Comparison of ENCODE assay signal across 22 cellular contexts in the genomic region with DNA sequence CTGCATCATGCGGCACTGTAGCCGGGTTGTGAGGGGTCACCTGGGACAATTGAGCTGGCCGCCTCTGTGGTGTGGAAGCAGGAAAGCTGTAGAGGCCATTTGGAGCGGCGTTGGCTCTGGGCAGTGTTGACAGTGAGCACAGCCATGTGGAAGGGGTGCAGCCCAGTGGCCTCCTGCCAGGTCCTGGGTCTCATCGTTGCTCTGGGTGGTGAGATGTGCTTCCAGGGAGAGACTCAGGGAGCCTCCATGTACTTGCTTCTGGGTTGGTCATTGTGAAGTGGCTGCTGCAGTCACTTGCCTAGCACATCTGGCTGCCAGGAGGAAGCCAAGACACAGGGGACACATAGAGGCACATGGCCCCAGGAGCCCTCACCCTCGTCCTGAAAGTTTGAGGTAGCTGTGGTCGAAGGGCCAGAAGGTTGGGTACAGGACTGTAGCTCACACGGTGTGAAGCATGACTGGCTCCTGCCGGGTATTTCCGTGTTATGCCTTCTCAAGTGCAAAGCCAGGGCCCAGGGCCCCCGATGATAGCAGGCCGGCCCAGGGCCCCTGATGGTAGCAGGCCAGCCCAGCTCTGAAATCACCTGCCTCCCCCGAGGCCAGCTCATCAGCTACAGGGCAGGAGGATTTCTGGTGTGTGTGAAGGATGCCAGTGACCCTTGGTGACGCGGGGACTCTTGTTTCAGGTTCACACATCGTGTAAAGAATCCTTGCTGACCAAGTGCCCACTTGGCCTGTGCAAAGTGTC.
DNase-seq lines count a peak whose midpoint lies in the region; ATAC-seq and TF ChIP-seq lines count a peak whose summit lies in the region.
"Had no signal": no experiment of that assay in that cellular context is flagged by ENCODE, and none has a peak within 500 bp of the region (broad histone marks: within the 10 kb centered on the region; RNA-seq: fewer than 3 reads in every experiment).

No MANE protein-coding gene starts in this region.

- TF ChIP-seq POLR2A in spleen (IDR thresholded peaks at IDR 0.05): no peak

- H3K9me3 Mint-ChIP-seq in activated B cell treated with CpG ODN at 0.5 μM for 24 hours: no peaks in the 10 kb centered on the region
- H3K9me3 Mint-ChIP-seq in stimulated activated naive CD8-positive, alpha-beta T cell treated with anti-CD3 and anti-CD28 coated beads, Interleukin-15, amount 100 ng/mL, for 72 hours: no peaks in the 10 kb centered on the region
- H3K9me3 Mint-ChIP-seq: dendritic cell treated with granulocyte-macrophage colony-stimulating factor and Interleukin-4, amounts not matched to agents 40 ng/mL and 50 ng/mL, for 4 days; neural crest cell had no signal

- H3K27ac Mint-ChIP-seq in activated B cell treated with CpG ODN at 0.5 μM for 24 hours: peak overlapping the region; percentile 41
- H3K27ac Mint-ChIP-seq in stimulated activated naive CD8-positive, alpha-beta T cell treated with anti-CD3 and anti-CD28 coated beads, Interleukin-15, amount 100 ng/mL, for 72 hours: peak overlapping the region in 1 of 2 donors; percentile 65
- H3K27ac Mint-ChIP-seq: dendritic cell treated with granulocyte-macrophage colony-stimulating factor and Interleukin-4, amounts not matched to agents 40 ng/mL and 50 ng/mL, for 4 days had no signal

- H3K4me1 ChIP-seq in right atrium auricular region (peaks cover 0 to 29% of the 10 kb centered on the region in 2 donors), spleen (peaks cover 0 to 22% (median 7%) of the 10 kb centered on the region in 6 donors)
- H3K4me1 ChIP-seq: Caco-2 had no signal

- no peaks in the 10 kb centered on the region for H3K27me3 Mint-ChIP-seq in activated B cell treated with CpG ODN at 0.5 μM for 24 hours
- no peaks in the 10 kb centered on the region for H3K27me3 Mint-ChIP-seq in stimulated activated naive CD8-positive, alpha-beta T cell treated with anti-CD3 and anti-CD28 coated beads, Interleukin-15, amount 100 ng/mL, for 72 hours
- H3K27me3 Mint-ChIP-seq: dendritic cell treated with granulocyte-macrophage colony-stimulating factor and Interleukin-4, amounts not matched to agents 40 ng/mL and 50 ng/mL, for 4 days had no signal

- H3K27me3 ChIP-seq in right atrium auricular region (no peaks in the 10 kb centered on the region), spleen (replicated peaks in 1 of 7) (no peaks in the 10 kb centered on the region)
- H3K27me3 ChIP-seq: brain microvascular endothelial cell, hepatocyte, thyroid gland had no signal

- intact Hi-C loops in activated B cell treated with CpG ODN at 0.5 μM for 24 hours (cut with micrococcal nuclease) (no loop called here), spleen (cut with DNase I; ENCODE audit: low total_unique reads) (no loop called here)

- H3K9me3 ChIP-seq in right atrium auricular region: no peaks in the 10 kb centered on the region
- H3K9me3 ChIP-seq in spleen: no peaks in the 10 kb centered on the region
- H3K9me3 ChIP-seq: Caco-2, thyroid gland had no signal

- POLR2A ChIA-PET in activated B cell treated with CpG ODN at 0.5 μM for 24 hours (lab: Charles Lee): interaction anchor here (1.4 kb wide), 1 partner anchor 18 kb away, joined by 5 read pairs; no protein-coding TSS in a partner anchor

- no peak overlapping the region for H3K4me3 ChIP-seq in right atrium auricular region
- H3K4me3 ChIP-seq in spleen: no peak overlapping the region
- H3K4me3 ChIP-seq: hepatocyte, thyroid gland had no signal

- peaks cover 29% of the 10 kb centered on the region for H3K4me1 Mint-ChIP-seq in activated B cell treated with CpG ODN at 0.5 μM for 24 hours
- H3K4me1 Mint-ChIP-seq in stimulated activated naive CD8-positive, alpha-beta T cell treated with anti-CD3 and anti-CD28 coated beads, Interleukin-15, amount 100 ng/mL, for 72 hours: peaks cover 44% of the 10 kb centered on the region
- H3K4me1 Mint-ChIP-seq: neural crest cell had no signal

- peak; percentile 17 for DNase-seq in activated CD4-positive, CD25-positive, alpha-beta regulatory T cell treated with anti-CD3 and anti-CD28 coated beads, Interleukin-2, amount 50 U/mL, for 72 hours
- DNase-seq in activated CD4-positive, CD25-positive, alpha-beta regulatory T cell (lab: John Stamatoyannopoulos, UW): no peak
- DNase-seq in activated B cell treated with CpG ODN at 0.5 μM for 24 hours (peak; percentile 9), right atrium auricular region (ENCODE audit: low spot score) (no peak), spleen (peak; percentile 50), NCI-H187 treated with DMSO at 0.1 percent for 48 hours (lab: John Stamatoyannopoulos, UW) (no peak), SHP77 (lab: John Stamatoyannopoulos, UW) (no peak)
- DNase-seq in stimulated activated naive CD8-positive, alpha-beta T cell treated with anti-CD3 and anti-CD28 coated beads, Interleukin-15, amount 100 ng/mL, for 72 hours: no peak
- DNase-seq: activated CD4-positive, alpha-beta T cell treated with anti-CD3 and anti-CD28 coated beads for 4 hours; AML-193; brain microvascular endothelial cell; Caco-2; KG1; mesendoderm; NCI-H2029; NCI-H446 treated with DMSO at 0.1 percent for 48 hours; NK-92 treated with Interleukin-12 subunit alpha and Interleukin-12 subunit beta, amount 100 ng/mL, for 24 hours had no signal

- CTCF ChIA-PET in activated B cell treated with CpG ODN at 0.5 μM for 24 hours (lab: Charles Lee): interaction anchor here (2.7 kb wide), 1 partner anchor 33 kb away, joined by 12 read pairs; no protein-coding TSS in a partner anchor

- 88 to 95% (median 93%) methylated on average over 16 to 17 of the region's 17 CpGs for WGBS in spleen, 5 donors

- H3K4me3 Mint-ChIP-seq in activated B cell treated with CpG ODN at 0.5 μM for 24 hours: no peak overlapping the region
- no peak overlapping the region for H3K4me3 Mint-ChIP-seq in stimulated activated naive CD8-positive, alpha-beta T cell treated with anti-CD3 and anti-CD28 coated beads, Interleukin-15, amount 100 ng/mL, for 72 hours
- H3K4me3 Mint-ChIP-seq: dendritic cell treated with granulocyte-macrophage colony-stimulating factor and Interleukin-4, amounts not matched to agents 40 ng/mL and 50 ng/mL, for 4 days; neural crest cell had no signal

- ATAC-seq in activated B cell treated with CpG ODN at 0.5 μM for 24 hours (ENCODE audit: low read depth): no peak
- ATAC-seq in stimulated activated naive CD8-positive, alpha-beta T cell treated with anti-CD3 and anti-CD28 coated beads, Interleukin-15, amount 100 ng/mL, for 72 hours: no peak

- no peak for TF ChIP-seq CTCF in activated B cell treated with CpG ODN at 0.5 μM for 24 hours (IDR thresholded peaks at IDR 0.05)
- TF ChIP-seq CTCF in right atrium auricular region (IDR thresholded peaks at IDR 0.05): no peak
- TF ChIP-seq CTCF in spleen (IDR thresholded peaks at IDR 0.05 in 8 of 11, conservative IDR thresholded peaks at IDR 0.05 in 3 of 11): no peak

- H3K36me3 ChIP-seq in right atrium auricular region (peaks cover 59% of the 10 kb centered on the region), spleen (peaks cover 0 to 78% (median 61%) of the 10 kb centered on the region in 6 donors)

- H3K27ac ChIP-seq in right atrium auricular region: peak overlapping the region; percentile 52 to 66
- no peak overlapping the region for H3K27ac ChIP-seq in spleen
- H3K27ac ChIP-seq: 22Rv1, brain microvascular endothelial cell, hepatocyte, thyroid gland had no signal

- peaks cover 86% of the 10 kb centered on the region for H3K36me3 Mint-ChIP-seq in activated B cell treated with CpG ODN at 0.5 μM for 24 hours (ENCODE audit: low read depth)

Comparison
In these comparisons a context has a peak if more than half of its experiments do, and no peak if none do; other contexts are left out.
1. DNase-seq: peak in activated CD4-positive, CD25-positive, alpha-beta regulatory T cell treated with anti-CD3 and anti-CD28 coated beads, Interleukin-2, amount 50 U/mL, for 72 hours (single experiment), activated B cell treated with CpG ODN at 0.5 μM for 24 hours (single experiment) and spleen (single experiment); none in activated CD4-positive, CD25-positive, alpha-beta regulatory T cell (0 of 4), right atrium auricular region (single experiment), NCI-H187 treated with DMSO at 0.1 percent for 48 hours (single experiment), stimulated activated naive CD8-positive, alpha-beta T cell treated with anti-CD3 and anti-CD28 coated beads, Interleukin-15, amount 100 ng/mL, for 72 hours (0 of 2) and SHP77 (0 of 2).
2. H3K27ac ChIP-seq: peak in right atrium auricular region (2 of 2); none in spleen (0 of 8).